ENCODE assay signal across 23 cellular contexts in the genomic region with DNA sequence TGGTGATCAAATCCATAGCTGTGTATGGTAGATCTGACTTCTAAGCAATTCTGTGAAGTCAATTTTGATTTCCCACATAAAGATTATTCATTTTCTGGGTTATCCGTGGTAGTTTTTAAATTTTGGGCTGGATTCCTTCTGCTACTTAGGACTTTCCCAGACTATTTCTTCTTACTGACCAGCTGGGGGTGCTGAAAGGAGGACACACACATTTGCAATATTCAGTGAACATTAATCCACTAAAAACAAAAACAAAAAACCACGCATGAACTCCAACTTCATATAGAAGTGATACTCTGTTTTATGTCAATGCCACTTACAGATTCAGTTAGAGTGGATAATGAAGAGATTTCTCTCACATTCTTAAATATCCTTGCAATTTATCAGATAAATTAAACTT.
"Had no signal": no experiment of that assay in that cellular context is flagged by ENCODE, and none has a peak within 500 bp of the region (broad histone marks: within the 10 kb centered on the region; RNA-seq: fewer than 3 reads in every experiment).

No MANE protein-coding gene starts in this region.

- H3K27ac Mint-ChIP-seq: activated CD4-positive, alpha-beta T cell treated with anti-CD3 and anti-CD28 coated beads for 36 hours; activated naive CD8-positive, alpha-beta T cell; effector memory CD8-positive, alpha-beta T cell; immature natural killer cell; memory B cell; stimulated activated naive B cell treated with anti-CD40 and anti-IgM and Interleukin-4, amounts not matched to agents 10 μg/mL and 1 μg/mL and 100 μg/mL, for 72 hours; T-helper 2 cell treated with Interferon-gamma antibody and Interleukin-4, amounts not matched to agents 5 μg/mL and 100 μg/mL, for 36 hours; WTC11 had no signal

- DNase-seq: activated CD4-positive, alpha-beta T cell treated with anti-CD3 and anti-CD28 coated beads for 36 hours; activated CD4-positive, alpha-beta T cell treated with anti-CD3 and anti-CD28 coated beads, Interleukin-2, amount 50 U/mL, for 48 hours; activated gamma-delta T cell treated with Interleukin-2 at 50 U/mL for 16 hours; amniotic stem cell; dermis blood vessel endothelial cell; effector memory CD8-positive, alpha-beta T cell; gastrocnemius medialis; heart right ventricle; immature natural killer cell; kidney glomerular epithelial cell; left ventricle myocardium inferior; mucosa of descending colon; naive B cell; ovary; right lobe of liver; stimulated activated CD4-positive, alpha-beta T cell treated with anti-CD3 and anti-CD28 coated beads, Interleukin-4, amount 100 ng/mL, for 4 hours; stimulated activated naive B cell treated with anti-CD40 and anti-IgM and Interleukin-4, amounts not matched to agents 10 μg/mL and 1 μg/mL and 100 μg/mL, for 72 hours; upper lobe of right lung had no signal

- H3K9me3 Mint-ChIP-seq: effector memory CD8-positive, alpha-beta T cell; stimulated activated naive B cell treated with anti-CD40 and anti-IgM and Interleukin-4, amounts not matched to agents 10 μg/mL and 1 μg/mL and 100 μg/mL, for 72 hours; T-helper 2 cell treated with Interferon-gamma antibody and Interleukin-4, amounts not matched to agents 5 μg/mL and 100 μg/mL, for 36 hours; WTC11 had no signal

- H3K36me3 ChIP-seq: gastrocnemius medialis, heart right ventricle, left ventricle myocardium inferior, ovary, right lobe of liver, upper lobe of right lung had no signal

- H3K36me3 Mint-ChIP-seq: activated naive CD8-positive, alpha-beta T cell; memory B cell; naive B cell; stimulated activated naive B cell treated with anti-CD40 and anti-IgM and Interleukin-4, amounts not matched to agents 10 μg/mL and 1 μg/mL and 100 μg/mL, for 72 hours; WTC11 had no signal

- H3K27me3 Mint-ChIP-seq: activated CD4-positive, alpha-beta T cell treated with anti-CD3 and anti-CD28 coated beads for 36 hours; effector memory CD8-positive, alpha-beta T cell; memory B cell; naive B cell; stimulated activated naive B cell treated with anti-CD40 and anti-IgM and Interleukin-4, amounts not matched to agents 10 μg/mL and 1 μg/mL and 100 μg/mL, for 72 hours had no signal

- H3K4me1 Mint-ChIP-seq: activated CD4-positive, alpha-beta T cell treated with anti-CD3 and anti-CD28 coated beads for 36 hours; immature natural killer cell; memory B cell; naive B cell; stimulated activated naive B cell treated with anti-CD40 and anti-IgM and Interleukin-4, amounts not matched to agents 10 μg/mL and 1 μg/mL and 100 μg/mL, for 72 hours had no signal

- H3K4me1 ChIP-seq: gastrocnemius medialis, heart right ventricle, left ventricle myocardium inferior, right lobe of liver, upper lobe of right lung had no signal

- H3K4me3 ChIP-seq: gastrocnemius medialis, heart right ventricle, left ventricle myocardium inferior, mucosa of descending colon, ovary, right lobe of liver, smooth muscle cell, upper lobe of right lung had no signal

- H3K9me3 ChIP-seq: gastrocnemius medialis, heart right ventricle, left ventricle myocardium inferior, mucosa of descending colon, ovary, right lobe of liver, upper lobe of right lung had no signal

- H3K27ac ChIP-seq: gastrocnemius medialis, heart right ventricle, left ventricle myocardium inferior, ovary, right lobe of liver, upper lobe of right lung had no signal

- H3K4me2 ChIP-seq: smooth muscle cell had no signal

- ATAC-seq: activated CD4-positive, alpha-beta T cell treated with anti-CD3 and anti-CD28 coated beads for 36 hours; effector memory CD8-positive, alpha-beta T cell; gastrocnemius medialis; heart right ventricle; mucosa of descending colon; right lobe of liver; stimulated activated naive B cell treated with anti-CD40 and anti-IgM and Interleukin-4, amounts not matched to agents 10 μg/mL and 1 μg/mL and 100 μg/mL, for 72 hours; upper lobe of right lung; WTC11 had no signal

- H3K4me3 Mint-ChIP-seq: activated CD4-positive, alpha-beta T cell treated with anti-CD3 and anti-CD28 coated beads for 36 hours; activated naive CD8-positive, alpha-beta T cell; effector memory CD8-positive, alpha-beta T cell; immature natural killer cell; memory B cell; naive B cell; stimulated activated naive B cell treated with anti-CD40 and anti-IgM and Interleukin-4, amounts not matched to agents 10 μg/mL and 1 μg/mL and 100 μg/mL, for 72 hours; T-helper 2 cell treated with Interferon-gamma antibody and Interleukin-4, amounts not matched to agents 5 μg/mL and 100 μg/mL, for 36 hours; WTC11 had no signal

- H3K27me3 ChIP-seq: gastrocnemius medialis, heart right ventricle, ovary, right lobe of liver, upper lobe of right lung had no signal
